In the genomic region with DNA sequence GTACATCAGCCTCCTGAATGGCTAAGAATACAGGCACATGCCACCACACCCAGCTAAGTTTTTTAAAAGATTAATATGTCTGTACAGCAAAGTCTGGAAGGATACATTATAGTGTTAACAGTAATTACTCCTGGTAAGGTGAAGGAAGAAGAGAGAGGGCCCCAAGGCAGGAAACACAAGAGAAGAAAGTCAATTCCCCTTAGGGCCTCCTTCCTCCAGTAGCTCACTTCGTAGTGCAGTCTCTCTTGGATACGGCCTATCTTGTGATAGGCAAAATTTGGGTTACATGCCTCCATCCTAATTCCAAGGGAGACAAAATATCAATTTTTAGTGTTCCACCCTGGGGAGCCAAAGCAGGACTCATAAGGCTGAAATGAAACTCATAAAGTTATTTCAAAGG, we compare ENCODE assay signal across 18 cellular contexts. TPM values are rescaled to one million over a fixed set of nuclear protein-coding genes. Genes with fewer than 3 reads are reported as not detected.
A peak's percentile ranks its signal among the peaks of the same experiment; 100 is the strongest.
DNase-seq lines count a peak whose midpoint lies in the region; ATAC-seq and TF ChIP-seq lines count a peak whose summit lies in the region.
"Had no signal": no experiment of that assay in that cellular context is flagged by ENCODE, and none has a peak within 500 bp of the region (broad histone marks: within the 10 kb centered on the region; RNA-seq: fewer than 3 reads in every experiment).

No MANE protein-coding gene starts in this region.

- no peaks in the 10 kb centered on the region for H3K9me3 ChIP-seq in trophoblast cell (ENCODE audit: insufficient read depth, low read depth, low read length)
- H3K9me3 ChIP-seq: psoas muscle, SJSA1, tibial artery had no signal

- no peak overlapping the region for H2AFZ ChIP-seq in trophoblast cell (ENCODE audit: insufficient read depth, low read length, poor library complexity)

- no peak overlapping the region for H4K8ac ChIP-seq in trophoblast cell (ENCODE audit: low read depth, low read length)

- H3K4me2 ChIP-seq in trophoblast cell (ENCODE audit: low read length): no peak overlapping the region

- no peaks in the 10 kb centered on the region for H3K27me3 ChIP-seq in dorsolateral prefrontal cortex
- no peaks in the 10 kb centered on the region for H3K27me3 ChIP-seq in trophoblast cell (ENCODE audit: insufficient read depth, low read length)
- H3K27me3 ChIP-seq: SJSA1, tibial artery had no signal

- H3K9ac ChIP-seq in trophoblast cell (ENCODE audit: low read length): no peak overlapping the region

- no peak overlapping the region for H2BK120ac ChIP-seq in trophoblast cell (ENCODE audit: insufficient read depth, low read length, poor library complexity)

- no CpG with 5 or more reads among the region's 2 CpGs for WGBS in trophoblast cell (ENCODE audit: extremely low coverage, insufficient coverage, insufficient read length)

- peak overlapping the region in 30 of 59 donors; percentile 7 to 84 (median 62) for H3K27ac ChIP-seq in dorsolateral prefrontal cortex
- no peak overlapping the region for H3K27ac ChIP-seq in trophoblast cell (ENCODE audit: low read depth, low read length)
- H3K27ac ChIP-seq: psoas muscle, VCaP had no signal

- no peak overlapping the region for H4K12ac ChIP-seq in trophoblast cell (ENCODE audit: low read depth, low read length)

- H3K4ac ChIP-seq in trophoblast cell (ENCODE audit: low read depth, low read length): peak overlapping the region; percentile 49

- peak overlapping the region; percentile 58 for H3K27ac Mint-ChIP-seq in activated CD4-positive, alpha-beta T cell treated with anti-CD3 and anti-CD28 coated beads for 36 hours
- no peak overlapping the region for H3K27ac Mint-ChIP-seq in activated CD4-positive, alpha-beta T cell treated with anti-CD3 and anti-CD28 coated beads, Interleukin-2, amount 10 ng/mL, durations not matched to agents 24 days and 14 days
- H3K27ac Mint-ChIP-seq: dendritic cell treated with granulocyte-macrophage colony-stimulating factor and Interleukin-4, amounts not matched to agents 40 ng/mL and 50 ng/mL, for 4 days had no signal

- H4K91ac ChIP-seq in trophoblast cell (ENCODE audit: low read depth, low read length): no peak overlapping the region

- no peak overlapping the region for H2BK5ac ChIP-seq in trophoblast cell (ENCODE audit: low read depth, low read length, poor library complexity)

- H2AK5ac ChIP-seq in trophoblast cell (ENCODE audit: low read length): no peak overlapping the region

- no peak overlapping the region for H2BK12ac ChIP-seq in trophoblast cell (ENCODE audit: low read length)

- no peaks in the 10 kb centered on the region for H3K36me3 ChIP-seq in trophoblast cell (ENCODE audit: control insufficient read depth in 1 of 2, insufficient read depth in 2 of 2, low read length in 2 of 2)
- H3K36me3 ChIP-seq: SJSA1, tibial artery had no signal

- peaks cover 2 to 6% of the 10 kb centered on the region in 2 experiments for H3K4me1 ChIP-seq in trophoblast cell (ENCODE audit: control insufficient read depth in 1 of 2, insufficient read depth in 2 of 2, low read length in 2 of 2)
- H3K4me1 ChIP-seq: psoas muscle had no signal

- peaks cover 8% of the 10 kb centered on the region for H3K79me2 ChIP-seq in trophoblast cell (ENCODE audit: control insufficient read depth, insufficient read depth, low read length, poor library complexity)

- peak overlapping the region; percentile 16 for H3K4me3 Mint-ChIP-seq in activated CD4-positive, alpha-beta T cell treated with anti-CD3 and anti-CD28 coated beads for 36 hours
- no peak overlapping the region for H3K4me3 Mint-ChIP-seq in activated CD4-positive, alpha-beta T cell treated with anti-CD3 and anti-CD28 coated beads, Interleukin-2, amount 10 ng/mL, durations not matched to agents 24 days and 14 days

- no peak overlapping the region for H3K14ac ChIP-seq in trophoblast cell (ENCODE audit: low read length)

- H3K4me1 Mint-ChIP-seq in activated CD4-positive, alpha-beta T cell treated with anti-CD3 and anti-CD28 coated beads for 36 hours: peaks cover 27% of the 10 kb centered on the region
- H3K4me1 Mint-ChIP-seq in activated CD4-positive, alpha-beta T cell treated with anti-CD3 and anti-CD28 coated beads, Interleukin-2, amount 10 ng/mL, durations not matched to agents 24 days and 14 days: peaks cover 16% of the 10 kb centered on the region

- ATAC-seq in activated CD4-positive, alpha-beta T cell treated with anti-CD3 and anti-CD28 coated beads for 36 hours: peak; percentile 33
- ATAC-seq: psoas muscle had no signal

- H3K36me3 Mint-ChIP-seq in activated CD4-positive, alpha-beta T cell treated with anti-CD3 and anti-CD28 coated beads for 36 hours (ENCODE audit: low read depth): peaks cover 7% of the 10 kb centered on the region
- H3K36me3 Mint-ChIP-seq in activated CD4-positive, alpha-beta T cell treated with anti-CD3 and anti-CD28 coated beads, Interleukin-2, amount 10 ng/mL, durations not matched to agents 24 days and 14 days (ENCODE audit: low read depth): peaks cover 6% of the 10 kb centered on the region

- no peaks in the 10 kb centered on the region for H3K27me3 Mint-ChIP-seq in activated CD4-positive, alpha-beta T cell treated with anti-CD3 and anti-CD28 coated beads for 36 hours
- H3K27me3 Mint-ChIP-seq in activated CD4-positive, alpha-beta T cell treated with anti-CD3 and anti-CD28 coated beads, Interleukin-2, amount 10 ng/mL, durations not matched to agents 24 days and 14 days: no peaks in the 10 kb centered on the region
- H3K27me3 Mint-ChIP-seq: dendritic cell treated with granulocyte-macrophage colony-stimulating factor and Interleukin-4, amounts not matched to agents 40 ng/mL and 50 ng/mL, for 4 days had no signal

- H3K4me3 ChIP-seq in dorsolateral prefrontal cortex (peak overlapping the region in 1 of 59 donors; percentile 46), trophoblast cell (ENCODE audit: low read depth, low read length) (no peak overlapping the region)
- H3K4me3 ChIP-seq: psoas muscle, SJSA1, tibial artery had no signal

- POLR2A ChIA-PET in activated CD4-positive, alpha-beta T cell treated with anti-CD3 and anti-CD28 coated beads for 36 hours (lab: Charles Lee): no interaction called here

- H3K79me1 ChIP-seq in trophoblast cell (ENCODE audit: low read length): no peaks in the 10 kb centered on the region

- peaks cover 7% of the 10 kb centered on the region for H3K9me3 Mint-ChIP-seq in activated CD4-positive, alpha-beta T cell treated with anti-CD3 and anti-CD28 coated beads for 36 hours (ENCODE audit: low read depth)
- H3K9me3 Mint-ChIP-seq in activated CD4-positive, alpha-beta T cell treated with anti-CD3 and anti-CD28 coated beads, Interleukin-2, amount 10 ng/mL, durations not matched to agents 24 days and 14 days: peaks cover 12% of the 10 kb centered on the region

- CTCF ChIA-PET in activated CD4-positive, alpha-beta T cell treated with anti-CD3 and anti-CD28 coated beads for 36 hours (lab: Charles Lee): interaction anchor here (1.1 kb wide), 1 partner anchor 12 kb away, joined by 3 read pairs; no protein-coding TSS in a partner anchor

- H3K18ac ChIP-seq in trophoblast cell (ENCODE audit: low read length): no peak overlapping the region

- intact Hi-C loops in activated CD4-positive, alpha-beta T cell treated with anti-CD3 and anti-CD28 coated beads for 36 hours (cut with DNase I, micrococcal nuclease): no loop called here
- intact Hi-C loops in activated CD4-positive, alpha-beta T cell treated with anti-CD3 and anti-CD28 coated beads, Interleukin-2, amount 10 ng/mL, durations not matched to agents 24 days and 14 days (cut with micrococcal nuclease): no loop called here
- intact Hi-C loops in dorsolateral prefrontal cortex (cut with DNase I): no loop called here

- TF ChIP-seq CTCF in dorsolateral prefrontal cortex (IDR thresholded peaks at IDR 0.05 in 54 of 56, conservative IDR thresholded peaks at IDR 0.05 in 2 of 56; ENCODE audit: low read depth in 1 of 56, partially characterized antibody in 56 of 56) (no peak), GM20000 (IDR thresholded peaks at IDR 0.05; ENCODE audit: extremely low read depth, missing control alignments) (no peak)

- no peak for DNase-seq in activated CD4-positive, alpha-beta T cell treated with anti-CD3 and anti-CD28 coated beads for 36 hours
- no peak for DNase-seq in activated CD4-positive, alpha-beta T cell treated with anti-CD3 and anti-CD28 coated beads, Interleukin-2, amount 10 ng/mL, durations not matched to agents 24 days and 14 days
- DNase-seq in M059J (ENCODE audit: low read depth) (peak; percentile 20), dorsolateral prefrontal cortex (no peak), trophoblast cell (no peak), GM20000 (ENCODE audit: low spot score) (no peak), NCI-H345 treated with DMSO at 0.1 percent for 48 hours (lab: John Stamatoyannopoulos, UW; ENCODE audit: unreplicated experiment) (no peak)
- no peak for DNase-seq in stimulated activated CD4-positive, alpha-beta T cell treated with anti-CD3 and anti-CD28 coated beads, Interleukin-4, amount 100 ng/mL, for 24 hours
- DNase-seq: activated CD8-positive, alpha-beta memory T cell treated with anti-CD3 and anti-CD28 coated beads, Interleukin-2, amount 50 U/mL, for 4 hours; anterior cingulate cortex; hypothalamus; NCI-H1105 treated with DMSO at 0.1 percent for 48 hours; NCI-H2227 treated with DMSO at 0.1 percent for 48 hours; psoas muscle; tibial artery had no signal

- no peak overlapping the region for H3K23ac ChIP-seq in trophoblast cell (ENCODE audit: low read length)

RNA-seq across cellular contexts. Expression of gene FAM169A, which starts 15.2 kb away (rescaled TPM):
- 1 to 10 TPM; 6.1 to 9.1 TPM for total RNA-seq in activated CD4-positive, alpha-beta T cell treated with anti-CD3 and anti-CD28 coated beads for 36 hours
- 1.8 and 2.6 TPM in 2 replicates for total RNA-seq in activated CD4-positive, alpha-beta T cell treated with anti-CD3 and anti-CD28 coated beads, Interleukin-2, amount 10 ng/mL, durations not matched to agents 24 days and 14 days
- 5.3 and 10.7 TPM in 2 replicates for total RNA-seq in M059J (2014; rRNA removed; shearing (Covaris generic))
- 10 to 100 TPM; 46.6 to 90.8 (median 70.1) TPM for total RNA-seq in dorsolateral prefrontal cortex
- 22.4 and 22.6 TPM in 2 replicates for polyA plus RNA-seq in trophoblast cell (2013)
